Comparison of ENCODE assay signal across 1 cellular context in genomic region chr3:157914882-157915281, GRCh38.
A peak's percentile ranks its signal among the peaks of the same experiment; 100 is the strongest.
TF ChIP-seq lines count a peak whose summit lies in the region.

No MANE protein-coding gene starts in this region.

TF ChIP-seq in K562, 482 proteins besides CTCF, POLR2A, EP300 and RAD21 (continued from another document):
- peak; percentile 26; the same call in 1 of the 2 replicates for TF ChIP-seq USF1 (CRISPR knock-in tag; IDR thresholded peaks at IDR 0.05)
- TF ChIP-seq HCFC1 (IDR thresholded peaks at IDR 0.05; ENCODE audit: low read depth, low read length): peak; percentile 65
- TF ChIP-seq RAD51 (IDR thresholded peaks at IDR 0.05; ENCODE audit: borderline replicate concordance, low read depth): peak; percentile 76
- peak; percentile 83 for TF ChIP-seq USF2 (CRISPR knock-in tag; IDR thresholded peaks at IDR 0.05)
- TF ChIP-seq FOS (IDR thresholded peaks at IDR 0.05; ENCODE audit: extremely low read depth, insufficient read length): peak; percentile 50
TF ChIP-seq in K562: peak in this region for 6.
